ENCODE assay signal across 31 cellular contexts in the genomic region with DNA sequence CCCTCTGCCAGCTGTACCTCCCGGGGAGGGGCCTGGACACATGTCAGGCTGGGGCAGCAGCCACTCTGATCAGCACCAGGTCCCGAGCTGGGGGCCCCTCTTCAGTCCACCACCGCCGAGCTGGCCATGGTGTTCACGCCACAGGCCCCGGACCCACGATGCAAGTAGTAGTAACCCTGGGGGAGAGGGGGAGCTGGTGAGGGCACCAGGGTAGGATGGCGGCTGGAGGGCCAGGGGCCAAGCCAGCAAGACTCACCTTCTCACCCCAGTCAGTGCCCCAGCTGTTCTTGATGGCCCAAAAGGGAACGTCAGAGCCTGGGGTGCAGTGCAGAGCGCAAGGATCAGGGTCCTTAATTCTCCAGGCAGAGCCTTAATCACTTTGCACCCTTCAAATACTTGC. TPM values are rescaled to one million over a fixed set of nuclear protein-coding genes. Genes with fewer than 3 reads are reported as not detected.
"Had no signal": no experiment of that assay in that cellular context is flagged by ENCODE, and none has a peak within 500 bp of the region (broad histone marks: within the 10 kb centered on the region; RNA-seq: fewer than 3 reads in every experiment).

No MANE protein-coding gene starts in this region.

- H3K4me1 Mint-ChIP-seq: endodermal cell, mesothelial cell of epicardium had no signal

- H3K27ac ChIP-seq: esophagus squamous epithelium, gastrocnemius medialis, heart right ventricle, left lung, lower lobe of right lung had no signal

- DNase-seq: cortex of kidney; effector CD8-positive, alpha-beta T cell; effector memory CD8-positive, alpha-beta T cell; endodermal cell; esophagus squamous epithelium; foreskin fibroblast; foreskin melanocyte; gastrocnemius medialis; glutamatergic neuron; head of caudate nucleus; heart right ventricle; hippocampal formation; immature natural killer cell; left cardiac atrium; left ventricle myocardium superior; lower lobe of right lung; mesenchymal stem cell; mucosa of descending colon; naive B cell had no signal

- H3K4me3 ChIP-seq: esophagus squamous epithelium, gastrocnemius medialis, heart right ventricle, left lung, lower lobe of right lung, mucosa of descending colon had no signal

- H3K36me3 ChIP-seq: left lung, lower lobe of right lung had no signal

- ATAC-seq: effector memory CD8-positive, alpha-beta T cell; esophagus mucosa; gastrocnemius medialis; heart right ventricle; left cardiac atrium; left lung; left ventricle myocardium superior; lower lobe of right lung; mucosa of descending colon had no signal

- H3K27ac Mint-ChIP-seq: dendritic cell treated with granulocyte-macrophage colony-stimulating factor and Interleukin-4, amounts not matched to agents 40 ng/mL and 50 ng/mL, for 4 days; effector memory CD8-positive, alpha-beta T cell; endodermal cell; immature natural killer cell; mesothelial cell of epicardium; naive B cell had no signal

- H3K4me3 Mint-ChIP-seq: dendritic cell treated with granulocyte-macrophage colony-stimulating factor and Interleukin-4, amounts not matched to agents 40 ng/mL and 50 ng/mL, for 4 days; effector memory CD8-positive, alpha-beta T cell; endodermal cell; immature natural killer cell; mesothelial cell of epicardium had no signal

- H3K27me3 ChIP-seq: gastrocnemius medialis had no signal

- H3K36me3 Mint-ChIP-seq: immature natural killer cell, mesothelial cell of epicardium had no signal

- H3K9me3 ChIP-seq: esophagus squamous epithelium, gastrocnemius medialis, heart right ventricle, left lung, lower lobe of right lung, mucosa of descending colon had no signal

- H3K9me3 Mint-ChIP-seq: dendritic cell treated with granulocyte-macrophage colony-stimulating factor and Interleukin-4, amounts not matched to agents 40 ng/mL and 50 ng/mL, for 4 days; effector memory CD8-positive, alpha-beta T cell; immature natural killer cell; mesothelial cell of epicardium; naive B cell had no signal

RNA-seq across cellular contexts. Expression of a gene that starts 4.6 kb away (rescaled TPM):
- total RNA-seq: mesothelial cell of epicardium had no signal

RNA-seq across cellular contexts. Expression of a gene that starts 17.1 kb away (rescaled TPM):
- total RNA-seq: cerebellum, epithelial cell of proximal tubule, esophagus squamous epithelium, glomerular endothelial cell, kidney epithelial cell, left ventricle myocardium superior, lower leg skin, lung microvascular endothelial cell had no signal
- polyA plus RNA-seq: keratinocyte had no signal

RNA-seq across cellular contexts. Expression of a gene that starts 29.0 kb away (rescaled TPM):
- total RNA-seq: mesenteric fat pad had no signal
- polyA plus RNA-seq: immature natural killer cell had no signal
